In the genomic region with DNA sequence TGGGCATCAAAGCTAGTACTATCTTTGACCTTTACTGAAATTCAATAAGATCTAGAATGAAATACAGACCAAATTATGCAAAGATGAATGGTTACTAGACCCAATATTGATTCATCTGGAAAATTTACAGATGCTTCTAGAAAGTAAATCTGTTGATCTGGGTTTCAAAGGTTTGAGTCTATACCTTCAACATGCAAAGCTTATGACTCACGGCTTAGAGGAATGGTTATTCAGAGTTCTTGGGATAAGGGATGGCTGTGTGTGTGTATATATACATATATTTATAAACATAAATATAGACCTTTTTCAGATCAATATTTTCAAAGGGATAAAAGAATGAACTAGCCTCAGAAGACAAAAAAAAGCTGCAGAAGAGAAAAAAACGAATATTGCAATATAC, we compare ENCODE assay signal across 8 cellular contexts. TPM values are rescaled to one million over a fixed set of nuclear protein-coding genes. Genes with fewer than 3 reads are reported as not detected.
DNase-seq lines count a peak whose midpoint lies in the region; ATAC-seq and TF ChIP-seq lines count a peak whose summit lies in the region.

No MANE protein-coding gene starts in this region.

- H3K36me3 Mint-ChIP-seq in activated CD4-positive, alpha-beta T cell treated with anti-CD3 and anti-CD28 coated beads for 36 hours (ENCODE audit: low read depth), result peaks cover 2% of the 10 kb centered on the region
- peaks cover 2% of the 10 kb centered on the region for H3K36me3 Mint-ChIP-seq in activated CD4-positive, alpha-beta memory T cell treated with anti-CD3 and anti-CD28 coated beads for 36 hours
- H3K36me3 Mint-ChIP-seq in glutamatergic neuron (ENCODE audit: unreplicated experiment), result no peaks in the 10 kb centered on the region
- H3K36me3 Mint-ChIP-seq in stimulated activated naive B cell treated with anti-CD40 and anti-IgM and Interleukin-4, amounts not matched to agents 10 μg/mL and 1 μg/mL and 100 μg/mL, for 72 hours, result peaks cover 0 to 4% of the 10 kb centered on the region in 2 donors

- POLR2A ChIA-PET in activated CD4-positive, alpha-beta T cell treated with anti-CD3 and anti-CD28 coated beads for 36 hours (lab: Charles Lee), result interaction anchor here (0.7 to 2.2 kb wide), 7 partner anchors 14 to 1373 kb away, joined by 3 to 15 read pairs (median 4); a partner anchor contains a TSS
- POLR2A ChIA-PET in activated CD4-positive, alpha-beta memory T cell treated with anti-CD3 and anti-CD28 coated beads for 36 hours (lab: Charles Lee), result interaction anchor here (1.1 to 3.8 kb wide), 10 partner anchors 12 to 239 kb away, joined by 3 to 61 read pairs (median 8); a partner anchor contains a TSS

- no peak for DNase-seq in activated CD4-positive, alpha-beta T cell treated with anti-CD3 and anti-CD28 coated beads for 36 hours
- no peak for DNase-seq in activated CD4-positive, alpha-beta T cell treated with anti-CD3 and anti-CD28 coated beads, Interleukin-2, amount 50 U/mL, for 4 hours
- no peak for DNase-seq in activated CD4-positive, alpha-beta memory T cell treated with anti-CD3 and anti-CD28 coated beads for 36 hours
- DNase-seq in glutamatergic neuron (no peak), NCI-H2227 (lab: John Stamatoyannopoulos, UW; ENCODE audit: unreplicated experiment) (no peak), omental fat pad (ENCODE audit: low spot score) (no peak)
- no peak for DNase-seq in stimulated activated naive B cell treated with anti-CD40 and anti-IgM and Interleukin-4, amounts not matched to agents 10 μg/mL and 1 μg/mL and 100 μg/mL, for 72 hours

- no peak for ATAC-seq in activated CD4-positive, alpha-beta T cell treated with anti-CD3 and anti-CD28 coated beads for 36 hours
- ATAC-seq in stimulated activated naive B cell treated with anti-CD40 and anti-IgM and Interleukin-4, amounts not matched to agents 10 μg/mL and 1 μg/mL and 100 μg/mL, for 72 hours (replicated peaks), result no peak
- ATAC-seq in HG03342 (IDR thresholded peaks at IDR 0.05; ENCODE audit: unreplicated experiment) (no peak), omental fat pad (ENCODE audit: low FRiP score) (no peak)

- CTCF ChIA-PET in activated CD4-positive, alpha-beta T cell treated with anti-CD3 and anti-CD28 coated beads for 36 hours (lab: Charles Lee), result interaction anchor here (0.6 to 3.6 kb wide), 11 partner anchors 9 to 428 kb away, joined by 3 to 20 read pairs (median 4); a partner anchor contains a TSS
- CTCF ChIA-PET in activated CD4-positive, alpha-beta memory T cell treated with anti-CD3 and anti-CD28 coated beads for 36 hours (lab: Charles Lee), result interaction anchor here (0.9 to 4.6 kb wide), 13 partner anchors 9 to 517 kb away, joined by 3 to 24 read pairs (median 4); a partner anchor contains a TSS

- H3K4me3 Mint-ChIP-seq in activated CD4-positive, alpha-beta T cell treated with anti-CD3 and anti-CD28 coated beads for 36 hours, result peak overlapping the region; percentile 83
- peak overlapping the region; percentile 89 for H3K4me3 Mint-ChIP-seq in activated CD4-positive, alpha-beta memory T cell treated with anti-CD3 and anti-CD28 coated beads for 36 hours
- H3K4me3 Mint-ChIP-seq in glutamatergic neuron (ENCODE audit: unreplicated experiment), result peak overlapping the region; percentile 98
- peak overlapping the region; percentile 89 to 92 for H3K4me3 Mint-ChIP-seq in stimulated activated naive B cell treated with anti-CD40 and anti-IgM and Interleukin-4, amounts not matched to agents 10 μg/mL and 1 μg/mL and 100 μg/mL, for 72 hours

- no peaks in the 10 kb centered on the region for H3K9me3 Mint-ChIP-seq in activated CD4-positive, alpha-beta T cell treated with anti-CD3 and anti-CD28 coated beads for 36 hours (ENCODE audit: low read depth)
- no peaks in the 10 kb centered on the region for H3K9me3 Mint-ChIP-seq in activated CD4-positive, alpha-beta memory T cell treated with anti-CD3 and anti-CD28 coated beads for 36 hours
- peaks cover 12% of the 10 kb centered on the region for H3K9me3 Mint-ChIP-seq in glutamatergic neuron (ENCODE audit: unreplicated experiment)
- H3K9me3 Mint-ChIP-seq in stimulated activated naive B cell treated with anti-CD40 and anti-IgM and Interleukin-4, amounts not matched to agents 10 μg/mL and 1 μg/mL and 100 μg/mL, for 72 hours, result no peaks in the 10 kb centered on the region

- H3K4me1 Mint-ChIP-seq in activated CD4-positive, alpha-beta T cell treated with anti-CD3 and anti-CD28 coated beads for 36 hours, result peaks cover 23% of the 10 kb centered on the region
- H3K4me1 Mint-ChIP-seq in activated CD4-positive, alpha-beta memory T cell treated with anti-CD3 and anti-CD28 coated beads for 36 hours (ENCODE audit: low read depth), result peaks cover 34% of the 10 kb centered on the region
- H3K4me1 Mint-ChIP-seq in glutamatergic neuron (ENCODE audit: low read depth, unreplicated experiment), result peaks cover 6% of the 10 kb centered on the region
- H3K4me1 Mint-ChIP-seq in stimulated activated naive B cell treated with anti-CD40 and anti-IgM and Interleukin-4, amounts not matched to agents 10 μg/mL and 1 μg/mL and 100 μg/mL, for 72 hours, result peaks cover 18 to 40% of the 10 kb centered on the region in 2 donors

- peak overlapping the region; percentile 95 for H3K27ac Mint-ChIP-seq in activated CD4-positive, alpha-beta T cell treated with anti-CD3 and anti-CD28 coated beads for 36 hours
- peak overlapping the region; percentile 99 for H3K27ac Mint-ChIP-seq in activated CD4-positive, alpha-beta memory T cell treated with anti-CD3 and anti-CD28 coated beads for 36 hours
- no peak overlapping the region for H3K27ac Mint-ChIP-seq in glutamatergic neuron (ENCODE audit: unreplicated experiment)
- H3K27ac Mint-ChIP-seq in stimulated activated naive B cell treated with anti-CD40 and anti-IgM and Interleukin-4, amounts not matched to agents 10 μg/mL and 1 μg/mL and 100 μg/mL, for 72 hours, result no peak overlapping the region

- no peaks in the 10 kb centered on the region for H3K27me3 Mint-ChIP-seq in activated CD4-positive, alpha-beta T cell treated with anti-CD3 and anti-CD28 coated beads for 36 hours
- H3K27me3 Mint-ChIP-seq in activated CD4-positive, alpha-beta memory T cell treated with anti-CD3 and anti-CD28 coated beads for 36 hours, result no peaks in the 10 kb centered on the region
- H3K27me3 Mint-ChIP-seq in glutamatergic neuron (ENCODE audit: unreplicated experiment), result no peaks in the 10 kb centered on the region
- H3K27me3 Mint-ChIP-seq in stimulated activated naive B cell treated with anti-CD40 and anti-IgM and Interleukin-4, amounts not matched to agents 10 μg/mL and 1 μg/mL and 100 μg/mL, for 72 hours, result peaks cover 0 to 8% of the 10 kb centered on the region in 2 donors

- TF ChIP-seq CTCF in glutamatergic neuron (IDR thresholded peaks at IDR 0.05; ENCODE audit: partially characterized antibody, unreplicated experiment), result no peak
- no peak for TF ChIP-seq CTCF in omental fat pad (IDR thresholded peaks at IDR 0.05)

- intact Hi-C loops in activated CD4-positive, alpha-beta T cell treated with anti-CD3 and anti-CD28 coated beads for 36 hours (cut with DNase I, micrococcal nuclease), result loop anchor here (5.0 to 10.0 kb wide), 5 partner anchors 91 to 1732 kb away; a partner anchor contains a TSS
- intact Hi-C loops in activated CD4-positive, alpha-beta memory T cell treated with anti-CD3 and anti-CD28 coated beads for 36 hours (cut with micrococcal nuclease), result loop anchor here (5.0 kb wide), 2 partner anchors 391 to 1556 kb away; a partner anchor contains a TSS

RNA-seq across cellular contexts. Expression of a gene that starts 1.3 kb away (rescaled TPM):
- total RNA-seq in activated CD4-positive, alpha-beta T cell treated with anti-CD3 and anti-CD28 coated beads for 36 hours, result 10 to 100 TPM; 17.8 to 26.4 TPM
- 10 to 100 TPM; 18.7 to 23.4 TPM for total RNA-seq in activated CD4-positive, alpha-beta memory T cell treated with anti-CD3 and anti-CD28 coated beads for 36 hours
- total RNA-seq in glutamatergic neuron (ENCODE audit: unreplicated experiment) (10.9 TPM), omental fat pad (10 to 100 TPM; 15.9 to 40.7 (median 28.0) TPM)

RNA-seq across cellular contexts. Expression of a gene that starts 33.3 kb away (rescaled TPM):
- 1 to 10 TPM; 1.3 to 3.0 TPM for total RNA-seq in activated CD4-positive, alpha-beta T cell treated with anti-CD3 and anti-CD28 coated beads for 36 hours
- total RNA-seq in activated CD4-positive, alpha-beta memory T cell treated with anti-CD3 and anti-CD28 coated beads for 36 hours, result 1 to 10 TPM; 2.2 to 2.9 TPM
- total RNA-seq in glutamatergic neuron (ENCODE audit: unreplicated experiment) (1.7 TPM), omental fat pad (1 to 10 TPM in 1 of 4 donors, under 1 TPM in 1, not detected in 2; 0.36 to 1.8 TPM)

RNA-seq across cellular contexts. Expression of a gene that starts 44.3 kb away (rescaled TPM):
- total RNA-seq in activated CD4-positive, alpha-beta T cell treated with anti-CD3 and anti-CD28 coated beads for 36 hours, result 10 to 100 TPM; 14.3 to 16.0 TPM
- 10 to 100 TPM; 20.9 to 26.2 TPM for total RNA-seq in activated CD4-positive, alpha-beta memory T cell treated with anti-CD3 and anti-CD28 coated beads for 36 hours
- total RNA-seq in glutamatergic neuron (ENCODE audit: unreplicated experiment), result 9.2 TPM
- total RNA-seq in omental fat pad, result 10 to 100 TPM; 23.1 to 46.5 (median 31.2) TPM

Comparison
In these comparisons a context has a peak if more than half of its experiments do, and no peak if none do; other contexts are left out.
1. H3K27ac Mint-ChIP-seq: peak in activated CD4-positive, alpha-beta T cell treated with anti-CD3 and anti-CD28 coated beads for 36 hours (single experiment) and activated CD4-positive, alpha-beta memory T cell treated with anti-CD3 and anti-CD28 coated beads for 36 hours (single experiment); none in glutamatergic neuron (single experiment) and stimulated activated naive B cell treated with anti-CD40 and anti-IgM and Interleukin-4, amounts not matched to agents 10 μg/mL and 1 μg/mL and 100 μg/mL, for 72 hours (single experiment).
2. Peak in every context shown above with its lines, with median percentiles within 50 percentile points of each other: H3K4me3 Mint-ChIP-seq.